Comparison of ENCODE assay signal across 17 cellular contexts in the genomic region with DNA sequence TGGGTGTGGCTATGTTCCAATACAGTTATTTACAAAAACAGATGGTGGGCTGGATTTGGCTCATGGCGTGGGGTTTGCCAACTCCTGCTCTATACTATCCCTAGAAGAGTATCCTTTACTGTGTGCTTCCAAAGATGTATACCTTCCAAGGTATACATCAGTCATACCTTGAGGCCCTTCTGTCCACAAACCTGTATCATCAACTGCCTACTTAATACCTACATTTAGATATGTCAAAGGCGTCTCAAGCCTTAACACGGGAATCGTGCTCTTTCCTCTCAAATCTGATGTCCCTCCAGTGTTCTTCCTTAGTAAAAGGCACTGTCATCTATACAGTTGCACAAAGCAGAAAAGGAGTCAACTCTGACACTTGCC. TPM values are rescaled to one million over a fixed set of nuclear protein-coding genes. Genes with fewer than 3 reads are reported as not detected.
DNase-seq lines count a peak whose midpoint lies in the region; ATAC-seq and TF ChIP-seq lines count a peak whose summit lies in the region.
"Had no signal": no experiment of that assay in that cellular context is flagged by ENCODE, and none has a peak within 500 bp of the region (broad histone marks: within the 10 kb centered on the region; RNA-seq: fewer than 3 reads in every experiment).

No MANE protein-coding gene starts in this region.

- intact Hi-C loops in uterus (cut with DNase I; ENCODE audit: low total_unique reads): no loop called here

- H3K4me1 ChIP-seq in RWPE2 (ENCODE audit: insufficient read depth, poor library complexity, severe bottlenecking) (no peaks in the 10 kb centered on the region), uterus (no peaks in the 10 kb centered on the region)
- H3K4me1 ChIP-seq: Caco-2, HAP-1 had no signal

- peak; percentile 35 to 43 for ATAC-seq in activated T-cell treated with anti-CD3 and anti-CD28 coated beads, Interleukin-2, amount 50 U/mL, for 72 hours (replicated peaks in 1 of 2)
- ATAC-seq in RWPE2 (ENCODE audit: low read depth): 0 out of 3 replicates have a peak, but pooled peaks have one; percentile 14
- ATAC-seq in stimulated activated effector memory CD8-positive, alpha-beta T cell treated with anti-CD3 and anti-CD28 coated beads, Interleukin-12 subunit alpha, Interleukin-12 subunit beta, amount 100 ng/mL, for 72 hours: peak; percentile 49
- no peak for ATAC-seq in T-cell (replicated peaks in 1 of 4)

- H3K4me3 Mint-ChIP-seq in activated T-cell treated with anti-CD3 and anti-CD28 coated beads, Interleukin-2, amount 50 U/mL, for 72 hours: no peak overlapping the region
- no peak overlapping the region for H3K4me3 Mint-ChIP-seq in stimulated activated effector memory CD8-positive, alpha-beta T cell treated with anti-CD3 and anti-CD28 coated beads, Interleukin-12 subunit alpha, Interleukin-12 subunit beta, amount 100 ng/mL, for 72 hours
- H3K4me3 Mint-ChIP-seq in T-cell: no peak overlapping the region
- H3K4me3 Mint-ChIP-seq: IgD-negative memory B cell had no signal

- H3K36me3 Mint-ChIP-seq in activated T-cell treated with anti-CD3 and anti-CD28 coated beads, Interleukin-2, amount 50 U/mL, for 72 hours (ENCODE audit: insufficient read depth in 2 of 2): peaks cover 21 to 53% of the 10 kb centered on the region in 2 donors
- peaks cover 57% of the 10 kb centered on the region for H3K36me3 Mint-ChIP-seq in stimulated activated effector memory CD8-positive, alpha-beta T cell treated with anti-CD3 and anti-CD28 coated beads, Interleukin-12 subunit alpha, Interleukin-12 subunit beta, amount 100 ng/mL, for 72 hours
- peaks cover 40% of the 10 kb centered on the region for H3K36me3 Mint-ChIP-seq in T-cell

- no peak for TF ChIP-seq POLR2A in uterus (IDR thresholded peaks at IDR 0.05)

- peaks cover 7 to 10% of the 10 kb centered on the region in 2 donors for H3K9me3 Mint-ChIP-seq in activated T-cell treated with anti-CD3 and anti-CD28 coated beads, Interleukin-2, amount 50 U/mL, for 72 hours
- peaks cover 16% of the 10 kb centered on the region for H3K9me3 Mint-ChIP-seq in stimulated activated effector memory CD8-positive, alpha-beta T cell treated with anti-CD3 and anti-CD28 coated beads, Interleukin-12 subunit alpha, Interleukin-12 subunit beta, amount 100 ng/mL, for 72 hours
- peaks cover 20 to 28% (median 20%) of the 10 kb centered on the region in 3 donors for H3K9me3 Mint-ChIP-seq in T-cell

- H3K27ac ChIP-seq in RWPE2 (ENCODE audit: poor library complexity, severe bottlenecking): no peak overlapping the region
- H3K27ac ChIP-seq in uterus: no peak overlapping the region

- no peak for TF ChIP-seq CTCF in RWPE2 (IDR thresholded peaks at IDR 0.05; ENCODE audit: poor library complexity, severe bottlenecking)
- TF ChIP-seq CTCF in fibroblast of pulmonary artery (IDR thresholded peaks at IDR 0.05; ENCODE audit: low read length, missing control alignments): no peak
- no peak for TF ChIP-seq CTCF in uterus (IDR thresholded peaks at IDR 0.05)

- no peaks in the 10 kb centered on the region for H3K27me3 Mint-ChIP-seq in activated T-cell treated with anti-CD3 and anti-CD28 coated beads, Interleukin-2, amount 50 U/mL, for 72 hours (ENCODE audit: low read depth)
- H3K27me3 Mint-ChIP-seq in T-cell: no peaks in the 10 kb centered on the region
- H3K27me3 Mint-ChIP-seq: IgD-negative memory B cell had no signal

- POLR2A ChIA-PET in T-cell (lab: Charles Lee): interaction anchor here in 1 of 2 donors (0.6 kb wide), 1 partner anchor 1195 kb away, joined by 3 read pairs; no protein-coding TSS in a partner anchor

- CTCF ChIA-PET in T-cell (lab: Charles Lee): no interaction called here

- H3K27me3 ChIP-seq in RWPE2 (ENCODE audit: insufficient read depth, poor library complexity, severe bottlenecking) (no peaks in the 10 kb centered on the region), uterus (no peaks in the 10 kb centered on the region)

- H3K4me3 ChIP-seq in RWPE2 (ENCODE audit: severe bottlenecking) (no peak overlapping the region), fibroblast of pulmonary artery (replicated peaks; ENCODE audit: low read depth, low read length) (no peak overlapping the region), uterus (no peak overlapping the region)
- H3K4me3 ChIP-seq: HAP-1 had no signal

- DNase-seq in activated T-cell treated with anti-CD3 and anti-CD28 coated beads, Interleukin-2, amount 50 U/mL, for 72 hours: no peak
- no peak for DNase-seq in activated T-cell treated with anti-CD3 and anti-CD28 coated beads for 4 hours
- no peak for DNase-seq in RWPE2 (ENCODE audit: low spot score)
- DNase-seq in fibroblast of pulmonary artery (ENCODE audit: low read depth): peak; percentile 42
- DNase-seq in stimulated activated effector memory CD8-positive, alpha-beta T cell treated with anti-CD3 and anti-CD28 coated beads, Interleukin-12 subunit alpha, Interleukin-12 subunit beta, amount 100 ng/mL, for 72 hours (ENCODE audit: low spot score in 2 of 2): no peak
- DNase-seq in activated effector memory CD4-positive, alpha-beta T cell treated with anti-CD3 and anti-CD28 coated beads, Interleukin-2, amount 50 U/mL, for 16 hours: no peak
- DNase-seq in uterus: no peak
- DNase-seq in T-cell: no peak
- DNase-seq: AML-193, Caco-2, MV-4-11, NCI-H1436, NCI-H2081, NCI-H524 treated with DMSO at 0.1 percent for 48 hours, RPMI8226 had no signal

- H3K4me1 Mint-ChIP-seq in activated T-cell treated with anti-CD3 and anti-CD28 coated beads, Interleukin-2, amount 50 U/mL, for 72 hours (ENCODE audit: low read depth): no peaks in the 10 kb centered on the region
- peaks cover under 1% of the 10 kb centered on the region for H3K4me1 Mint-ChIP-seq in stimulated activated effector memory CD8-positive, alpha-beta T cell treated with anti-CD3 and anti-CD28 coated beads, Interleukin-12 subunit alpha, Interleukin-12 subunit beta, amount 100 ng/mL, for 72 hours
- no peaks in the 10 kb centered on the region for H3K4me1 Mint-ChIP-seq in T-cell
- H3K4me1 Mint-ChIP-seq: IgD-negative memory B cell had no signal

- H3K27ac Mint-ChIP-seq in activated T-cell treated with anti-CD3 and anti-CD28 coated beads, Interleukin-2, amount 50 U/mL, for 72 hours: peak overlapping the region; percentile 63
- peak overlapping the region; percentile 20 for H3K27ac Mint-ChIP-seq in stimulated activated effector memory CD8-positive, alpha-beta T cell treated with anti-CD3 and anti-CD28 coated beads, Interleukin-12 subunit alpha, Interleukin-12 subunit beta, amount 100 ng/mL, for 72 hours
- no peak overlapping the region for H3K27ac Mint-ChIP-seq in T-cell
- H3K27ac Mint-ChIP-seq: IgD-negative memory B cell had no signal

- H3K36me3 ChIP-seq in RWPE2 (ENCODE audit: low read depth) (peaks cover 51% of the 10 kb centered on the region), uterus (no peaks in the 10 kb centered on the region)

- H3K9me3 ChIP-seq in RWPE2 (ENCODE audit: severe bottlenecking) (no peaks in the 10 kb centered on the region), uterus (no peaks in the 10 kb centered on the region)
- H3K9me3 ChIP-seq: Caco-2, HAP-1 had no signal

RNA-seq across cellular contexts. Expression of gene NAMPT, which starts 37.0 kb away (rescaled TPM):
- 1,000 to 10,000 TPM in 1 of 2 donors, 100 to 1,000 TPM in 1; 819 to 1,006 TPM for total RNA-seq in activated T-cell treated with anti-CD3 and anti-CD28 coated beads, Interleukin-2, amount 50 U/mL, for 72 hours
- 100 to 1,000 TPM in 2 of 4 donors, 10 to 100 TPM in 2; 30.7 to 223 (median 84.1) TPM for total RNA-seq in uterus
- total RNA-seq in T-cell: 100 to 1,000 TPM in 2 of 5 donors, 10 to 100 TPM in 3; 22.4 to 151 (median 28.2) TPM

Comparison
In these comparisons a context has a peak if more than half of its experiments do, and no peak if none do; other contexts are left out.
1. ATAC-seq: peak in activated T-cell treated with anti-CD3 and anti-CD28 coated beads, Interleukin-2, amount 50 U/mL, for 72 hours (2 of 2), RWPE2 (single experiment) and stimulated activated effector memory CD8-positive, alpha-beta T cell treated with anti-CD3 and anti-CD28 coated beads, Interleukin-12 subunit alpha, Interleukin-12 subunit beta, amount 100 ng/mL, for 72 hours (single experiment); none in T-cell (0 of 4).
2. H3K27ac Mint-ChIP-seq: peak in activated T-cell treated with anti-CD3 and anti-CD28 coated beads, Interleukin-2, amount 50 U/mL, for 72 hours (single experiment) and stimulated activated effector memory CD8-positive, alpha-beta T cell treated with anti-CD3 and anti-CD28 coated beads, Interleukin-12 subunit alpha, Interleukin-12 subunit beta, amount 100 ng/mL, for 72 hours (single experiment); none in T-cell (0 of 2).